Comparison of ENCODE assay signal across 8 cellular contexts in genomic region chr17:49290690-49291326, GRCh38.
A peak's percentile ranks its signal among the peaks of the same experiment; 100 is the strongest.
DNase-seq lines count a peak whose midpoint lies in the region; ATAC-seq and TF ChIP-seq lines count a peak whose summit lies in the region.

No MANE protein-coding gene starts in this region.

- no peaks in the 10 kb centered on the region for H3K9me3 ChIP-seq in right atrium auricular region
- no peaks in the 10 kb centered on the region for H3K9me3 ChIP-seq in thoracic aorta

- H3K36me3 ChIP-seq in right atrium auricular region = no peaks in the 10 kb centered on the region
- no peaks in the 10 kb centered on the region for H3K36me3 ChIP-seq in thoracic aorta

- no peaks in the 10 kb centered on the region for H3K27me3 ChIP-seq in right atrium auricular region
- H3K27me3 ChIP-seq in thoracic aorta (replicated peaks; ENCODE audit: insufficient read depth) = no peaks in the 10 kb centered on the region

- DNase-seq in SHP77 (lab: John Stamatoyannopoulos, UW) (peak; percentile 4 to 15), SHP77 treated with DMSO at 0.1 percent for 48 hours (lab: John Stamatoyannopoulos, UW) (no peak), KBM-7 (peak; percentile 50), right atrium auricular region (ENCODE audit: low spot score) (no peak), thoracic aorta (ENCODE audit: low spot score) (no peak)
- DNase-seq in activated naive CD8-positive, alpha-beta T cell treated with anti-CD3 and anti-CD28 coated beads for 36 hours = peak; percentile 4
- DNase-seq in effector CD8-positive, alpha-beta T cell (lab: John Stamatoyannopoulos, UW) = no peak

- peaks cover 12% of the 10 kb centered on the region for H3K4me1 Mint-ChIP-seq in activated naive CD8-positive, alpha-beta T cell treated with anti-CD3 and anti-CD28 coated beads for 36 hours

- H3K27ac ChIP-seq in right atrium auricular region (no peak overlapping the region), thoracic aorta (no peak overlapping the region)

- H3K9me3 Mint-ChIP-seq in activated naive CD8-positive, alpha-beta T cell treated with anti-CD3 and anti-CD28 coated beads for 36 hours = no peaks in the 10 kb centered on the region

- H3K27ac Mint-ChIP-seq in activated naive CD8-positive, alpha-beta T cell treated with anti-CD3 and anti-CD28 coated beads for 36 hours = no peak overlapping the region

- H3K4me3 Mint-ChIP-seq in activated naive CD8-positive, alpha-beta T cell treated with anti-CD3 and anti-CD28 coated beads for 36 hours = no peak overlapping the region

- in situ Hi-C loops in KBM-7 (cut with MboI; ENCODE audit: low pct_unique_long_range_greater_than_20kb, low sequenced_read_pairs) = no loop called here

- H3K36me3 Mint-ChIP-seq in activated naive CD8-positive, alpha-beta T cell treated with anti-CD3 and anti-CD28 coated beads for 36 hours = no peaks in the 10 kb centered on the region

- H3K27me3 Mint-ChIP-seq in activated naive CD8-positive, alpha-beta T cell treated with anti-CD3 and anti-CD28 coated beads for 36 hours = no peaks in the 10 kb centered on the region

- H3K4me3 ChIP-seq in right atrium auricular region (no peak overlapping the region), thoracic aorta (no peak overlapping the region)

- peak; percentile 53 to 77 for TF ChIP-seq CTCF in right atrium auricular region (IDR thresholded peaks at IDR 0.05)
- peak; percentile 60 for TF ChIP-seq CTCF in thoracic aorta (IDR thresholded peaks at IDR 0.05)

- H3K4me1 ChIP-seq in right atrium auricular region (no peaks in the 10 kb centered on the region), thoracic aorta (ENCODE audit: control insufficient read depth in 1 of 2, low read depth in 2 of 2) (no peaks in the 10 kb centered on the region)

- ATAC-seq in thoracic aorta (ENCODE audit: insufficient number of reproducible peaks, low FRiP score, low read depth) = no peak
- ATAC-seq in GM18909 (IDR thresholded peaks at IDR 0.05; ENCODE audit: poor library complexity, unreplicated experiment) = no peak

Comparison
In these comparisons a context has a peak if more than half of its experiments do, and no peak if none do; other contexts are left out.
1. DNase-seq: peak in SHP77 (2 of 2), KBM-7 (single experiment) and activated naive CD8-positive, alpha-beta T cell treated with anti-CD3 and anti-CD28 coated beads for 36 hours (single experiment); none in SHP77 treated with DMSO at 0.1 percent for 48 hours (single experiment), right atrium auricular region (single experiment), thoracic aorta (single experiment) and effector CD8-positive, alpha-beta T cell (single experiment).